Comparison of ENCODE assay signal across 8 cellular contexts in the genomic region with DNA sequence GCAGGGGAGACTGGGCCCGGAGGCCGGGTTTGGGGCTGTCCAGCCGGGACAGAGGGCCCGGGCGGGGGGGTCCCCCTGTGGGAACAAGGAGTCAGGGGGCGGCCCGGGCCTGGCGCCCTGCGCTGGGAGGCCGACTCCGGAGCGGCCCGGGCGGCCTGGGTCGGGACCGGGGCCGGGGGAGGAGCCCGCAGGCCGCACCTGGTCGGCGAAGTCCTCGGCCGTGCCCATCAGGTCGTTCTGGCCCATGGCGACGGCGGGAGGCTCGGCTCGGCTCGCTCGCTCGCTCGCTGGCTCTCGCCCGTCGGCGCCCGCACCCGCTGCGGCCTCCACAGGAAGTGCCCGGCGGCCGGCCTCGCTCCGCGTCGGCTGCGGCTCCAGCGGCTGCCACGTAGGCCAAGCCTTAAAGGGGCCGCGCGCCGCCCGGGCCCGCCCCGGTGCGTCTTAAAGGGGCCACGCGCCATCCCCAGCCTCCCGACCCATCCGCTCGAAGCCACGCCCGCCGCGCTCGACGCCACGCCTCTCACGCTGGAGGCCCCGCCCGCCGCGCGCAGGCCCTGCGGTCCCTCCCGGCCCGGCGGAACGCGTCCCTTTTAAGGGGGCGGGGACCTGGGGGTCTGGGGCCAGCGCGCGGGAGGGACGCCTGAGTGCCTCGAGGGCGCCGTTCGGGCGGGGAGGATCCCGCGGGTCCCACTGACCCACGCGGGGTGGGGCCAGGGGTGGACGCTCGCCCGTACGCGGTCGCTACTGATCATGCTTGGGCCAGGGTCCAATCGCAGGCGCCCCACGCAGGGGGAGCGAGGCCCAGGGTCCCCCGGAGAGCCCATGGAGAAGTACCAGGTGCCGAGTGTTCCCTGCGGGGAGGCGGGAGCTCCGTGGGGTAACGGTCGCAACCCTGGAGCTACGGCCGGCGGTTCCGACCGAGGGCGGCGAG. TPM values are rescaled to one million over a fixed set of nuclear protein-coding genes. Genes with fewer than 3 reads are reported as not detected.
DNase-seq lines count a peak whose midpoint lies in the region; ATAC-seq and TF ChIP-seq lines count a peak whose summit lies in the region.

A gene (plus strand): TSS at position 643 of the 931 bp plus-strand sequence. CDS start 108 bp downstream, at position 751.
A gene (minus strand): TSS at position 337 of the 931 bp plus-strand sequence. CDS start 91 bp downstream, at position 246.

- H3K27ac ChIP-seq in SK-N-SH (ENCODE audit: low read depth in 2 of 2, low read length in 1 of 2), result peak within 1 kb of the TSS; percentile 67 to 90
- H3K27ac ChIP-seq in osteoblast (ENCODE audit: low read depth, low read length), result peak within 1 kb of the TSS; percentile 93
- peak within 1 kb of the TSS; percentile 89 to 91 for H3K27ac ChIP-seq in testis

- no peaks in the 10 kb centered on the region for H3K27me3 ChIP-seq in SK-N-SH (ENCODE audit: insufficient read depth)
- H3K27me3 ChIP-seq in osteoblast (ENCODE audit: insufficient read depth, low read length), result no peaks in the 10 kb centered on the region
- no peaks in the 10 kb centered on the region for H3K27me3 ChIP-seq in testis

- intact Hi-C loops in testis (cut with DNase I; ENCODE audit: low total_unique reads), result no loop called here

- H3K9me3 ChIP-seq in SK-N-SH (no peaks in the 10 kb centered on the region), osteoblast (ENCODE audit: low read depth, low read length) (no peaks in the 10 kb centered on the region), testis (no peaks in the 10 kb centered on the region)

- H3K4me3 ChIP-seq in SK-N-SH (ENCODE audit: low read depth in 2 of 2, low read length in 1 of 2), result peak within 1 kb of the TSS; percentile 88 to 100
- peak within 1 kb of the TSS; percentile 96 for H3K4me3 ChIP-seq in osteoblast (ENCODE audit: insufficient read depth, low read length)
- peak within 1 kb of the TSS; percentile 86 to 98 for H3K4me3 ChIP-seq in testis

- peaks cover 17 to 20% of the 10 kb centered on the region in 2 experiments for H3K36me3 ChIP-seq in SK-N-SH (replicated peaks in 1 of 2; ENCODE audit: control insufficient read depth in 1 of 2, insufficient read depth in 2 of 2, low read length in 1 of 2)
- H3K36me3 ChIP-seq in osteoblast (ENCODE audit: insufficient read depth, low read length), result peaks cover 22% of the 10 kb centered on the region
- no peaks in the 10 kb centered on the region for H3K36me3 ChIP-seq in testis (ENCODE audit: low read depth, missing control alignments)

- peaks cover 23 to 30% of the 10 kb centered on the region in 2 donors for H3K36me3 Mint-ChIP-seq in activated naive CD4-positive, alpha-beta T cell treated with anti-CD3 and anti-CD28 coated beads, Interleukin-2, amount 50 U/mL, for 72 hours
- H3K36me3 Mint-ChIP-seq in glutamatergic neuron (ENCODE audit: unreplicated experiment), result no peaks in the 10 kb centered on the region

- DNase-seq in NCI-H1092 treated with DMSO at 0.1 percent for 48 hours (lab: John Stamatoyannopoulos, UW) (peak; percentile 94), SK-N-SH (peak; percentile 100), glutamatergic neuron (peak; percentile 97), osteoblast (ENCODE audit: insufficient read length, low spot score, missing footprints) (peak; percentile 100), testis (peak; percentile 98)
- peak; percentile 93 to 99 for DNase-seq in activated naive CD4-positive, alpha-beta T cell treated with anti-CD3 and anti-CD28 coated beads, Interleukin-2, amount 50 U/mL, for 72 hours (ENCODE audit: low spot score in 2 of 2)

- peaks cover 5 to 18% of the 10 kb centered on the region in 2 experiments; a peak in 3 of 4 replicates for H3K4me1 ChIP-seq in SK-N-SH (ENCODE audit: control insufficient read depth in 1 of 2, insufficient read depth in 2 of 2, low read depth in 1 of 2, low read length in 1 of 2)
- H3K4me1 ChIP-seq in osteoblast (ENCODE audit: insufficient read depth, low read length), result peaks cover 38% of the 10 kb centered on the region
- H3K4me1 ChIP-seq in testis, result peaks cover 22% of the 10 kb centered on the region

- POLR2A ChIA-PET in SK-N-SH (lab: Yijun Ruan, JAX), result interaction anchor here (0.7 to 1.0 kb wide), 4 partner anchors 10 to 28 kb away, joined by 3 to 5 read pairs (median 3); a partner anchor contains a TSS

- H4K20me1 ChIP-seq in SK-N-SH (ENCODE audit: insufficient read depth) (peaks cover 42% of the 10 kb centered on the region), osteoblast (ENCODE audit: insufficient read depth, low read length) (peaks cover 39% of the 10 kb centered on the region)

- H3K27ac Mint-ChIP-seq in activated naive CD4-positive, alpha-beta T cell treated with anti-CD3 and anti-CD28 coated beads, Interleukin-2, amount 50 U/mL, for 72 hours, result peak within 1 kb of the TSS; percentile 93 to 98
- peak within 1 kb of the TSS; percentile 94 for H3K27ac Mint-ChIP-seq in glutamatergic neuron (ENCODE audit: unreplicated experiment)

- H3K9me3 Mint-ChIP-seq in activated naive CD4-positive, alpha-beta T cell treated with anti-CD3 and anti-CD28 coated beads, Interleukin-2, amount 50 U/mL, for 72 hours, result no peaks in the 10 kb centered on the region
- peaks cover 3% of the 10 kb centered on the region for H3K9me3 Mint-ChIP-seq in glutamatergic neuron (ENCODE audit: unreplicated experiment)

- TF ChIP-seq CTCF in SK-N-SH (IDR thresholded peaks at IDR 0.05) (no peak), glutamatergic neuron (IDR thresholded peaks at IDR 0.05; ENCODE audit: partially characterized antibody, unreplicated experiment) (peak; percentile 17), osteoblast (IDR thresholded peaks at IDR 0.05; ENCODE audit: extremely low read depth, low read depth, low read length) (no peak), testis (IDR thresholded peaks at IDR 0.05) (peak in 1 of 3 experiments; percentile 23)

- no peak for TF ChIP-seq RAD21 in SK-N-SH (IDR thresholded peaks at IDR 0.05; ENCODE audit: low read length)

- 0% methylated on average over 8 of the region's 120 CpGs for WGBS in SK-N-SH (ENCODE audit: low lambda C conversion rate)
- WGBS in testis, 2 donors, result 0 to 1% methylated on average over 17 to 62 of the region's 120 CpGs

- H2AFZ ChIP-seq in SK-N-SH (ENCODE audit: low read depth), result peak within 1 kb of the TSS; percentile 63
- H2AFZ ChIP-seq in osteoblast (ENCODE audit: low read length), result peak within 1 kb of the TSS; percentile 90

- TF ChIP-seq POLR2A in GM10847 (IDR thresholded peaks at IDR 0.05; ENCODE audit: extremely low read depth, insufficient read length) (peak; percentile 87), testis (IDR thresholded peaks at IDR 0.05) (peak; percentile 67)

- H3K4me3 Mint-ChIP-seq in glutamatergic neuron (ENCODE audit: unreplicated experiment), result peak within 1 kb of the TSS; percentile 94

- CTCF ChIA-PET in SK-N-SH (lab: Yijun Ruan, JAX), result interaction anchor here (0.6 to 1.4 kb wide), 8 partner anchors 9 to 29 kb away, joined by 3 to 7 read pairs (median 4); no protein-coding TSS in a partner anchor

- no peaks in the 10 kb centered on the region for H3K9me2 ChIP-seq in SK-N-SH

- H3K27me3 Mint-ChIP-seq in glutamatergic neuron (ENCODE audit: unreplicated experiment), result peaks cover 3% of the 10 kb centered on the region

- peaks cover 6% of the 10 kb centered on the region for H3K4me1 Mint-ChIP-seq in glutamatergic neuron (ENCODE audit: low read depth, unreplicated experiment)

- peaks cover 52% of the 10 kb centered on the region for H3K79me2 ChIP-seq in SK-N-SH (ENCODE audit: insufficient read depth)
- H3K79me2 ChIP-seq in osteoblast (ENCODE audit: insufficient read depth, low read length), result peaks cover 49% of the 10 kb centered on the region

- TF ChIP-seq EP300 in SK-N-SH (IDR thresholded peaks at IDR 0.05; ENCODE audit: borderline replicate concordance in 1 of 2, low read depth in 1 of 2, low read length in 1 of 2), result peak in 1 of 2 experiments; percentile 27; a peak in 1 of 4 replicates

- peak; percentile 92 for ATAC-seq in HG02642 (IDR thresholded peaks at IDR 0.05; ENCODE audit: poor library complexity, unreplicated experiment)
- ATAC-seq in activated naive CD4-positive, alpha-beta T cell treated with anti-CD3 and anti-CD28 coated beads, Interleukin-2, amount 50 U/mL, for 72 hours, result peak; percentile 68 to 81

- H3F3A ChIP-seq in SK-N-SH (replicated peaks; ENCODE audit: insufficient read depth), result peaks cover 9% of the 10 kb centered on the region

- H3K4me2 ChIP-seq in SK-N-SH, result peak within 1 kb of the TSS; percentile 99
- H3K4me2 ChIP-seq in osteoblast (ENCODE audit: insufficient read depth, low read length), result peak within 1 kb of the TSS; percentile 95

- H3K9ac ChIP-seq in SK-N-SH, result peak within 1 kb of the TSS; percentile 99

TF ChIP-seq in SK-N-SH, 30 proteins besides CTCF, POLR2A, EP300 and RAD21 (continues in another document):
- TF ChIP-seq TEAD4 (IDR thresholded peaks at IDR 0.05; ENCODE audit: borderline replicate concordance, insufficient read depth) (no peak), SIN3A (IDR thresholded peaks at IDR 0.05; ENCODE audit: borderline replicate concordance, low read depth, low read length) (no peak)
- TF ChIP-seq, protein P1, sequence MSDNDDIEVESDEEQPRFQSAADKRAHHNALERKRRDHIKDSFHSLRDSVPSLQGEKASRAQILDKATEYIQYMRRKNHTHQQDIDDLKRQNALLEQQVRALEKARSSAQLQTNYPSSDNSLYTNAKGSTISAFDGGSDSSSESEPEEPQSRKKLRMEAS (IDR thresholded peaks at IDR 0.05; ENCODE audit: low read depth), result peak; percentile 87

RNA-seq across cellular contexts. Expression of the first gene that starts in this region (rescaled TPM):
- polyA plus RNA-seq in SK-N-SH (2012; rRNA removed), result 2.3 and 2.5 TPM in 2 replicates
- 1.5 and 2.2 TPM in 2 replicates for polyA plus RNA-seq in SK-N-SH (2012; cell fraction: cytosol; rRNA removed)
- polyA plus RNA-seq in SK-N-SH (2012; cell fraction: nucleus; rRNA removed), result 7.4 and 9.9 TPM in 2 replicates
- 1 to 10 TPM in 1 of 2 donors, not detected in 1; 1.1 TPM for total RNA-seq in activated naive CD4-positive, alpha-beta T cell treated with anti-CD3 and anti-CD28 coated beads, Interleukin-2, amount 50 U/mL, for 72 hours
- total RNA-seq in glutamatergic neuron (ENCODE audit: unreplicated experiment), result 2.6 TPM
- 0.72 and 1.2 TPM in 2 replicates for total RNA-seq in osteoblast
- total RNA-seq in testis, result 10 to 100 TPM in 1 of 2 donors, 1 to 10 TPM in 1; 8.4 to 20.9 TPM
- 33.1 TPM for polyA plus RNA-seq in testis (ENCODE audit: insufficient read depth, low read depth, low replicate concordance)

RNA-seq across cellular contexts. Expression of the second gene that starts in this region (rescaled TPM):
- polyA plus RNA-seq in SK-N-SH (2012; rRNA removed), result 156 and 165 TPM in 2 replicates
- polyA plus RNA-seq in SK-N-SH (2012; cell fraction: cytosol; rRNA removed), result 129 and 166 TPM in 2 replicates
- 98.0 and 123 TPM in 2 replicates for polyA plus RNA-seq in SK-N-SH (2012; cell fraction: nucleus; rRNA removed)
- 100 to 1,000 TPM; 255 to 272 TPM for total RNA-seq in activated naive CD4-positive, alpha-beta T cell treated with anti-CD3 and anti-CD28 coated beads, Interleukin-2, amount 50 U/mL, for 72 hours
- total RNA-seq in glutamatergic neuron (ENCODE audit: unreplicated experiment), result 111 TPM
- total RNA-seq in osteoblast, result 366 and 392 TPM in 2 replicates
- total RNA-seq in testis, result 100 to 1,000 TPM; 150 to 151 TPM
- polyA plus RNA-seq in testis (ENCODE audit: insufficient read depth, low read depth, low replicate concordance), result 163 TPM

Comparison
In these comparisons a context has a peak if more than half of its experiments do, and no peak if none do; other contexts are left out.
1. Peak in every context shown above with its lines: DNase-seq, ATAC-seq, H3K4me3 ChIP-seq and H3K27ac ChIP-seq.